Comparison of ENCODE assay signal across 1 cellular context in the genomic region with DNA sequence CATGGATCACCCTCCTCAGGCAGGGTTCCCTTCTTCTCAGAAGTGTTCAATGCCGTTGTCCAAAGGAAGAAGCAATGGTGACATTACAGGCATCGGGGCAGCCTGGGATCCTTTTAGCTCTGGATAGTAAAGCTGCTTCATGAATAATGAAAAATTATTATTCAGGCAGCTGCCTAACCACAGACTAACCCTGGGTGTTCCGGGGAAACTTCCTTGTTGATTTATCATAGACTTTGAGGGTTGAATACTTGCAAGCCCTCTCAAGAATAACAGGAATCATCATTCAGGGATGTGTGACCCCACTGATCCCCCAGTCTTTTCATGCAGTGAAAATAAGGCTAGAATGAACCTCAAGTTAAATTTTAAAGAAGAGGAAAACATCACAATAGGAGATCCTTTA.
TF ChIP-seq lines count a peak whose summit lies in the region.

No MANE protein-coding gene starts in this region.

TF ChIP-seq in SK-N-SH, 30 proteins besides CTCF, POLR2A, EP300 and RAD21 (continued from another document):
- TF ChIP-seq, protein P1, sequence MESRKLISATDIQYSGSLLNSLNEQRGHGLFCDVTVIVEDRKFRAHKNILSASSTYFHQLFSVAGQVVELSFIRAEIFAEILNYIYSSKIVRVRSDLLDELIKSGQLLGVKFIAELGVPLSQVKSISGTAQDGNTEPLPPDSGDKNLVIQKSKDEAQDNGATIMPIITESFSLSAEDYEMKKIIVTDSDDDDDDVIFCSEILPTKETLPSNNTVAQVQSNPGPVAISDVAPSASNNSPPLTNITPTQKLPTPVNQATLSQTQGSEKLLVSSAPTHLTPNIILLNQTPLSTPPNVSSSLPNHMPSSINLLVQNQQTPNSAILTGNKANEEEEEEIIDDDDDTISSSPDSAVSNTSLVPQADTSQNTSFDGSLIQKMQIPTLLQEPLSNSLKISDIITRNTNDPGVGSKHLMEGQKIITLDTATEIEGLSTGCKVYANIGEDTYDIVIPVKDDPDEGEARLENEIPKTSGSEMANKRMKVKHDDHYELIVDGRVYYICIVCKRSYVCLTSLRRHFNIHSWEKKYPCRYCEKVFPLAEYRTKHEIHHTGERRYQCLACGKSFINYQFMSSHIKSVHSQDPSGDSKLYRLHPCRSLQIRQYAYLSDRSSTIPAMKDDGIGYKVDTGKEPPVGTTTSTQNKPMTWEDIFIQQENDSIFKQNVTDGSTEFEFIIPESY (IDR thresholded peaks at IDR 0.05; ENCODE audit: borderline replicate concordance, low read depth): no peak
- TF ChIP-seq POLR2AphosphoS5 (IDR thresholded peaks at IDR 0.05; ENCODE audit: low read depth, low read length): no peak
- no peak for TF ChIP-seq TEAD4 (IDR thresholded peaks at IDR 0.05; ENCODE audit: borderline replicate concordance, insufficient read depth)
- no peak for TF ChIP-seq NFIC (IDR thresholded peaks at IDR 0.05; ENCODE audit: borderline replicate concordance)
- TF ChIP-seq EZH2phosphoT487 (IDR thresholded peaks at IDR 0.05; ENCODE audit: borderline replicate concordance, low read depth): no peak
- no peak for TF ChIP-seq SIN3A (IDR thresholded peaks at IDR 0.05; ENCODE audit: borderline replicate concordance, low read depth, low read length)
- TF ChIP-seq FOXJ3 (CRISPR knock-in tag; IDR thresholded peaks at IDR 0.05): no peak
- TF ChIP-seq MXI1 (IDR thresholded peaks at IDR 0.05; ENCODE audit: low read depth, low read length): no peak
